Comparison of ENCODE assay signal across 8 cellular contexts in genomic region chr21:43775795-43776430, GRCh38. TPM values are rescaled to one million over a fixed set of nuclear protein-coding genes. Genes with fewer than 3 reads are reported as not detected.
DNase-seq lines count a peak whose midpoint lies in the region; ATAC-seq and TF ChIP-seq lines count a peak whose summit lies in the region.

CSTB (minus strand) TSS chr21:43776308; CDS start chr21:43776269, 39 bp downstream.

- peak; percentile 68 for DNase-seq in DMS79 treated with DMSO at 0.1 percent for 48 hours (lab: John Stamatoyannopoulos, UW)
- DNase-seq in left cardiac atrium: peak; percentile 89
- DNase-seq in progenitor cell of endocrine pancreas (ENCODE audit: low spot score, unreplicated experiment): peak; percentile 79
- peak; percentile 92 for DNase-seq in ureter (ENCODE audit: low spot score)

- peaks cover 8% of the 10 kb centered on the region for H3K36me3 Mint-ChIP-seq in progenitor cell of endocrine pancreas (ENCODE audit: insufficient read depth)

- peak within 1 kb of the TSS; percentile 90 for H3K27ac ChIP-seq in adipose tissue (ENCODE audit: low read depth, low read length)

- 0 to 1% (median 1%) methylated on average over 62 to 71 of the region's 71 CpGs for WGBS in adipose tissue, 3 donors

- TF ChIP-seq CTCF in LNCAP (IDR thresholded peaks at IDR 0.05) (peak; percentile 21; the same call in 1 of the 2 replicates), progenitor cell of endocrine pancreas (IDR thresholded peaks at IDR 0.05; ENCODE audit: unreplicated experiment) (peak; percentile 21)

- intact Hi-C loops in T-helper 1 cell treated with Interleukin-12 subunit alpha and Interleukin-12 subunit beta and Interleukin-4 antibody, amounts not matched to agents 30 ng/mL and 1 ng/mL, for 36 hours (cut with micrococcal nuclease): loop anchor here (1.0 to 2.0 kb wide), 4 partner anchors 13 to 802 kb away; partner anchors contain the start of genes PDXK, PKNOX1 and RRP1
- intact Hi-C loops in left cardiac atrium (cut with DNase I): no loop called here

- peak within 1 kb of the TSS; percentile 86 for H3K4me3 Mint-ChIP-seq in progenitor cell of endocrine pancreas (ENCODE audit: low read depth)

- H3K4me1 Mint-ChIP-seq in progenitor cell of endocrine pancreas (ENCODE audit: low read depth): peaks cover 13% of the 10 kb centered on the region

- H3K27me3 Mint-ChIP-seq in progenitor cell of endocrine pancreas: no peaks in the 10 kb centered on the region

- no peaks in the 10 kb centered on the region for H3K9me3 Mint-ChIP-seq in progenitor cell of endocrine pancreas (ENCODE audit: low read depth)

- H3K27ac Mint-ChIP-seq in progenitor cell of endocrine pancreas: peak within 1 kb of the TSS; percentile 90

- ATAC-seq in GM21576 (IDR thresholded peaks at IDR 0.05; ENCODE audit: unreplicated experiment): peak; percentile 54
- ATAC-seq in left cardiac atrium: peak; percentile 84 to 85

RNA-seq across cellular contexts. Expression of gene CSTB, which starts in this region (rescaled TPM):
- total RNA-seq in T-helper 1 cell treated with Interleukin-12 subunit alpha and Interleukin-12 subunit beta and Interleukin-4 antibody, amounts not matched to agents 30 ng/mL and 1 ng/mL, for 36 hours: 64.3 and 67.4 TPM in 2 replicates
- 10 to 100 TPM; 25.0 to 92.0 (median 90.4) TPM for polyA plus RNA-seq in adipose tissue
- total RNA-seq in left cardiac atrium (10 to 100 TPM; 33.0 to 40.2 TPM), progenitor cell of endocrine pancreas (42.0 and 42.6 TPM in 2 replicates), ureter (181 TPM)

Comparison
In these comparisons a context has a peak if more than half of its experiments do, and no peak if none do; other contexts are left out.
1. Peak in every context shown above with its lines: DNase-seq, ATAC-seq and H3K27ac ChIP-seq.